ENCODE assay signal across 1 cellular context in the genomic region with DNA sequence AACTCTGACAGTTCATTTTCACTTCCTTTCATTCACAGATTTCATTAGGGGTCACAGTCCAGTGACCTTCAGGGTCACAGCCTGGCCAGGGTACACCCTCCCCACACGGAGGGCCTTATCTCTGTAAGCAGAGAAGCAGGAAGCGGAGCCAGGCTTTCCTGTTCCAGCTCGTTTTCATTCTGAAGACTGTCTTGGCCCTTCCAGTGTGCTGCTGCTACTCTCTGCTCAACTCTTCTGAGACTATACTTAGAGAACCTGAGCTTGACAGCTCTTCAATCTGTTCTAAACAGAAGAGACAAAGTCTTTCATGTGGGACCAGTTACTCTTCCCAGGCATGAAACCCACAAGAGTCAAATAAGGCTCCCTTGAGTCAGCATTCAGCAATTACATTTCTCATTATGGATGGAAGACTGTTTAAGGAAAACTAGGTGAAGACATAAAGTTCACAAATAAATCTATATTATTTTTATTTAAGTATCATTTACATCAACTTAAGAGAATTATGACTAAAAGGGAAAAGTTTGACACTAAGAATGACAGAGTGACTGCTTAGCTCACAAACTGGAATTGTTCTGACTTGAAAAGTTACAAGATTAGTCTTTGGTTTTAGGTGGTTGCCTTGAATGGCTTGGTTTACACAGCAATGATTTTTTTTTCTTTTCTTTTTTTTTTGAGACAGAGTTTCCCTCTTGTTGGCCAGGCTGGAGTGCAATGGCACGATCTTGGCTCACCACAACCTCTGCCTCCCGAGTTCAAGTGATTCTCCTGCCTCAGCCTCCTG.
TF ChIP-seq lines count a peak whose summit lies in the region.

No MANE protein-coding gene starts in this region.

TF ChIP-seq in liver, 16 proteins besides CTCF, POLR2A, EP300 and RAD21 (continued from another document):
- TF ChIP-seq ZBTB33 (IDR thresholded peaks at IDR 0.05) (peak; percentile 48), FOXA2 (IDR thresholded peaks at IDR 0.05) (peak; percentile 27), JUND (IDR thresholded peaks at IDR 0.05) (peak; percentile 68 to 79), HNF4G (IDR thresholded peaks at IDR 0.05) (peak; percentile 92), EGR1 (IDR thresholded peaks at IDR 0.05; ENCODE audit: low read depth in 2 of 2) (peak in 1 of 2 donors; percentile 65), YY1 (IDR thresholded peaks at IDR 0.05) (peak; percentile 63), TAF1 (conservative IDR thresholded peaks at IDR 0.05) (peak; percentile 47), NR2F2 (IDR thresholded peaks at IDR 0.05) (peak; percentile 100), REST (IDR thresholded peaks at IDR 0.05) (peak; percentile 67)
- TF ChIP-seq, protein P1, sequence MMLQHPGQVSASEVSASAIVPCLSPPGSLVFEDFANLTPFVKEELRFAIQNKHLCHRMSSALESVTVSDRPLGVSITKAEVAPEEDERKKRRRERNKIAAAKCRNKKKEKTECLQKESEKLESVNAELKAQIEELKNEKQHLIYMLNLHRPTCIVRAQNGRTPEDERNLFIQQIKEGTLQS (IDR thresholded peaks at IDR 0.05), result no peak
TF ChIP-seq in liver: peak in this region for 15.
